18 cellular contexts compared by ENCODE assay signal in genomic region chr18:24727685-24728084, GRCh38.
DNase-seq lines count a peak whose midpoint lies in the region; ATAC-seq, FAIRE-seq and TF ChIP-seq lines count a peak whose summit lies in the region.
"Had no signal": no experiment of that assay in that cellular context is flagged by ENCODE, and none has a peak within 500 bp of the region (broad histone marks: within the 10 kb centered on the region; RNA-seq: fewer than 3 reads in every experiment).

No MANE protein-coding gene starts in this region.

- H3K9ac ChIP-seq in Loucy (ENCODE audit: low read depth, low read length, poor library complexity, severe bottlenecking) = no peak overlapping the region
- no peak overlapping the region for H3K9ac ChIP-seq in K562 (ENCODE audit: insufficient read depth in 1 of 2, low read depth in 2 of 2, low read length in 2 of 2)

- no TSS peak for BruUV-seq in K562 (replicated peaks; lab: Mats Ljungman, UMichigan)

- DNase-seq in DMS79 treated with DMSO at 0.1 percent for 48 hours (lab: John Stamatoyannopoulos, UW) (peak; percentile 71), K562 (ENCODE audit: extremely low read depth in 1 of 4, low spot score in 3 of 4) (no peak), nephron progenitor cell (no peak), UCSD-AML1 (lab: John Stamatoyannopoulos, UW; ENCODE audit: unreplicated experiment) (no peak)
- no peak for DNase-seq in activated CD8-positive, alpha-beta T cell treated with anti-CD3 and anti-CD28 coated beads, Interleukin-2, amount 10 ng/mL, durations not matched to agents 7 days and 5 days
- DNase-seq: effector memory CD8-positive, alpha-beta T cell; glutamatergic neuron; left ventricle myocardium superior; NCI-H774; SHP77 treated with DMSO at 0.1 percent for 48 hours; stimulated activated CD4-positive, alpha-beta T cell treated with anti-CD3 and anti-CD28 coated beads, Interleukin-1b, Interleukin-23, amount 100 ng/mL, for 48 hours; stimulated activated naive CD4-positive, alpha-beta T cell treated with Interleukin-2 at 50 U/mL for 16 hours; transverse colon had no signal

- no peaks in the 10 kb centered on the region for H3K9me2 ChIP-seq in Loucy (replicated peaks; ENCODE audit: low read depth, low read length)

- TF ChIP-seq POLR2A in K562 (conservative IDR thresholded peaks at IDR 0.05) = no peak

- no peak for TF ChIP-seq RAD21 in K562 (CRISPR knock-in tag; conservative IDR thresholded peaks at IDR 0.05 in 1 of 2, IDR thresholded peaks at IDR 0.05 in 1 of 2)

- peaks cover 40% of the 10 kb centered on the region for H3K4me1 Mint-ChIP-seq in nephron progenitor cell
- peaks cover 1% of the 10 kb centered on the region for H3K4me1 Mint-ChIP-seq in activated CD8-positive, alpha-beta T cell treated with anti-CD3 and anti-CD28 coated beads, Interleukin-2, amount 10 ng/mL, durations not matched to agents 7 days and 5 days (ENCODE audit: low read depth)

- ATAC-seq in K562 (peak; percentile 22; the same call in 1 of the 3 replicates), HG03135 (IDR thresholded peaks at IDR 0.05; ENCODE audit: unreplicated experiment) (no peak)
- no peak for ATAC-seq in activated CD8-positive, alpha-beta T cell treated with anti-CD3 and anti-CD28 coated beads, Interleukin-2, amount 10 ng/mL, durations not matched to agents 7 days and 5 days
- ATAC-seq: effector memory CD8-positive, alpha-beta T cell had no signal

- no peak for TF ChIP-seq EP300 in K562 (IDR thresholded peaks at IDR 0.05; ENCODE audit: low read length)

- TF ChIP-seq CTCF in Loucy (conservative IDR thresholded peaks at IDR 0.05; ENCODE audit: low read length) (peak; percentile 24), K562 (IDR thresholded peaks at IDR 0.05 in 2 of 3, conservative IDR thresholded peaks at IDR 0.05 in 1 of 3; ENCODE audit: insufficient read depth in 2 of 3, low read depth in 1 of 3, low read length in 3 of 3) (no peak), nephron progenitor cell (IDR thresholded peaks at IDR 0.05) (peak; percentile 14)

- H3K27ac Mint-ChIP-seq in nephron progenitor cell = no peak overlapping the region
- no peak overlapping the region for H3K27ac Mint-ChIP-seq in activated CD8-positive, alpha-beta T cell treated with anti-CD3 and anti-CD28 coated beads, Interleukin-2, amount 10 ng/mL, durations not matched to agents 7 days and 5 days
- H3K27ac Mint-ChIP-seq: activated naive CD8-positive, alpha-beta T cell; effector memory CD8-positive, alpha-beta T cell had no signal

- no peaks in the 10 kb centered on the region for H3K9me1 ChIP-seq in K562 (ENCODE audit: control insufficient read depth, insufficient read depth, low read length)

- intact Hi-C loops in K562 (cut with micrococcal nuclease) = no loop called here

- H3K4me2 ChIP-seq in Loucy (ENCODE audit: low read depth, low read length, poor library complexity, severe bottlenecking) (no peak overlapping the region), K562 (ENCODE audit: insufficient read depth, low read length) (no peak overlapping the region)

- H3K27me3 ChIP-seq in Loucy (ENCODE audit: insufficient read depth, low read length, poor library complexity, severe bottlenecking) (no peaks in the 10 kb centered on the region), K562 (ENCODE audit: control insufficient read depth in 2 of 2, insufficient read depth in 2 of 2, low read length in 2 of 2) (no peaks in the 10 kb centered on the region; a peak in 2 of 5 replicates)

- no peaks in the 10 kb centered on the region for H3K9me3 Mint-ChIP-seq in nephron progenitor cell
- no peaks in the 10 kb centered on the region for H3K9me3 Mint-ChIP-seq in activated CD8-positive, alpha-beta T cell treated with anti-CD3 and anti-CD28 coated beads, Interleukin-2, amount 10 ng/mL, durations not matched to agents 7 days and 5 days (ENCODE audit: insufficient read depth)
- H3K9me3 Mint-ChIP-seq: effector memory CD8-positive, alpha-beta T cell; neural crest cell had no signal

- POLR2A ChIA-PET in K562 (lab: Yijun Ruan, JAX) = interaction anchor here (0.6 kb wide), 1 partner anchor 970 kb away, joined by 4 read pairs; no protein-coding TSS in a partner anchor
- POLR2A ChIA-PET in activated CD8-positive, alpha-beta T cell treated with anti-CD3 and anti-CD28 coated beads, Interleukin-2, amount 10 ng/mL, durations not matched to agents 7 days and 5 days (lab: Charles Lee) = no interaction called here

- no peak overlapping the region for H3K27ac ChIP-seq in K562 (ENCODE audit: extremely low read depth, low read depth, low read length)
- H3K27ac ChIP-seq: GM23248 had no signal

- H3K4me3 ChIP-seq in Loucy (ENCODE audit: low read length, poor library complexity, severe bottlenecking) = no peak overlapping the region
- H3K4me3 ChIP-seq in K562 = no peak overlapping the region

- H3K9me3 ChIP-seq in Loucy (ENCODE audit: insufficient read depth, low read depth, low read length) = no peaks in the 10 kb centered on the region
- no peaks in the 10 kb centered on the region for H3K9me3 ChIP-seq in K562 (replicated peaks; ENCODE audit: control insufficient read depth, insufficient read depth, low read depth, low read length)
- H3K9me3 ChIP-seq: transverse colon had no signal

- H2AFZ ChIP-seq in Loucy (ENCODE audit: low read length) (no peak overlapping the region; the same call in 1 of the 2 replicates), K562 (ENCODE audit: low read depth, low read length) (no peak overlapping the region)

- 0% methylated on average over 6 of the region's 6 CpGs for WGBS in K562 (ENCODE audit: insufficient coverage, low coverage, missing lambda C conversion rate)

- H3K4me1 ChIP-seq in Loucy (ENCODE audit: insufficient read depth, low read length, poor library complexity, severe bottlenecking) (no peaks in the 10 kb centered on the region), K562 (replicated peaks in 1 of 2; ENCODE audit: control insufficient read depth in 2 of 2, insufficient read depth in 2 of 2, low read length in 2 of 2) (no peaks in the 10 kb centered on the region)

- no peak for FAIRE-seq in K562 (lab: Jason Lieb, UNC)

- H3K4me3 Mint-ChIP-seq in nephron progenitor cell = no peak overlapping the region
- no peak overlapping the region for H3K4me3 Mint-ChIP-seq in activated CD8-positive, alpha-beta T cell treated with anti-CD3 and anti-CD28 coated beads, Interleukin-2, amount 10 ng/mL, durations not matched to agents 7 days and 5 days
- H3K4me3 Mint-ChIP-seq: activated naive CD8-positive, alpha-beta T cell; effector memory CD8-positive, alpha-beta T cell; neural crest cell had no signal

- no peaks in the 10 kb centered on the region for H3K36me3 Mint-ChIP-seq in nephron progenitor cell (ENCODE audit: low read depth)
- H3K36me3 Mint-ChIP-seq in activated CD8-positive, alpha-beta T cell treated with anti-CD3 and anti-CD28 coated beads, Interleukin-2, amount 10 ng/mL, durations not matched to agents 7 days and 5 days (ENCODE audit: low read depth) = no peaks in the 10 kb centered on the region
- H3K36me3 Mint-ChIP-seq: activated naive CD8-positive, alpha-beta T cell had no signal

- in situ Hi-C loops in K562 (cut with MboI) = loop anchor here (10.0 kb wide), 1 partner anchor 373 kb away; no protein-coding TSS in a partner anchor

- no peaks in the 10 kb centered on the region for H3K79me2 ChIP-seq in Loucy (ENCODE audit: insufficient read depth, low read length)
- H3K79me2 ChIP-seq in K562 (ENCODE audit: control insufficient read depth, insufficient read depth, low read length) = no peaks in the 10 kb centered on the region

- H3K36me3 ChIP-seq in Loucy (ENCODE audit: insufficient read depth, low read length) (no peaks in the 10 kb centered on the region), K562 (ENCODE audit: control insufficient read depth, insufficient read depth, low read length) (no peaks in the 10 kb centered on the region)
- H3K36me3 ChIP-seq: transverse colon had no signal

- H4K20me1 ChIP-seq in Loucy (ENCODE audit: insufficient read depth, low read length, poor library complexity, severe bottlenecking) (no peaks in the 10 kb centered on the region), K562 (replicated peaks; ENCODE audit: control insufficient read depth, insufficient read depth, low read length) (no peaks in the 10 kb centered on the region)

- H3F3A ChIP-seq in Loucy (ENCODE audit: low read depth) = no peaks in the 10 kb centered on the region

- H3K27me3 Mint-ChIP-seq in nephron progenitor cell (ENCODE audit: low read depth, poor library complexity) = peaks cover 34% of the 10 kb centered on the region
- no peaks in the 10 kb centered on the region for H3K27me3 Mint-ChIP-seq in activated CD8-positive, alpha-beta T cell treated with anti-CD3 and anti-CD28 coated beads, Interleukin-2, amount 10 ng/mL, durations not matched to agents 7 days and 5 days (ENCODE audit: low read depth)

- CTCF ChIA-PET in K562 (lab: Yijun Ruan, JAX; ENCODE audit: low intra/inter-chr PET ratio) = interaction anchor here (1.0 to 2.3 kb wide), 3 partner anchors 128 to 240 kb away, joined by 4 to 17 read pairs (median 8); no protein-coding TSS in a partner anchor
- CTCF ChIA-PET in activated CD8-positive, alpha-beta T cell treated with anti-CD3 and anti-CD28 coated beads, Interleukin-2, amount 10 ng/mL, durations not matched to agents 7 days and 5 days (lab: Charles Lee) = interaction anchor here (0.7 to 1.7 kb wide), 5 partner anchors 122 to 1278 kb away, joined by 3 to 8 read pairs (median 6); no protein-coding TSS in a partner anchor

TF ChIP-seq in K562, 482 proteins besides CTCF, POLR2A, EP300 and RAD21 (continues in another document):
- TF ChIP-seq FOSL1 (tag; conservative IDR thresholded peaks at IDR 0.05) (no peak), FOXJ3 (CRISPR knock-in tag; IDR thresholded peaks at IDR 0.05) (no peak), IFI16 (CRISPR knock-in tag; IDR thresholded peaks at IDR 0.05) (no peak), SIN3A (IDR thresholded peaks at IDR 0.05; ENCODE audit: borderline replicate concordance in 2 of 2, control insufficient read depth in 1 of 2, low read depth in 2 of 2, low read length in 2 of 2) (no peak), TEAD4 (IDR thresholded peaks at IDR 0.05; ENCODE audit: low read length) (no peak), TEAD4 (CRISPR knock-in tag; IDR thresholded peaks at IDR 0.05; ENCODE audit: borderline replicate concordance) (no peak), BCOR (IDR thresholded peaks at IDR 0.05) (no peak), HNRNPL (IDR thresholded peaks at IDR 0.05; ENCODE audit: low read depth, low read length) (no peak)

Comparison
In these comparisons a context has a peak if more than half of its experiments do, and no peak if none do; other contexts are left out.
1. CTCF ChIP-seq: peak in Loucy (single experiment) and nephron progenitor cell (single experiment); none in K562 (0 of 3).